Comparison of ENCODE assay signal across 26 cellular contexts in genomic region chr3:125605771-125606170, GRCh38.
"Had no signal": no experiment of that assay in that cellular context is flagged by ENCODE, and none has a peak within 500 bp of the region (broad histone marks: within the 10 kb centered on the region; RNA-seq: fewer than 3 reads in every experiment).

No MANE protein-coding gene starts in this region.

- H3K36me3 ChIP-seq: adrenal gland, cardiac muscle cell, colonic mucosa, heart right ventricle, sigmoid colon, stomach, thyroid gland, upper lobe of left lung, vagina had no signal

- H3K27me3 ChIP-seq: adrenal gland, body of pancreas, cardiac muscle cell, colonic mucosa, heart right ventricle, sigmoid colon, stomach, thyroid gland, upper lobe of left lung, vagina had no signal

- H3K4me3 ChIP-seq: adrenal gland, body of pancreas, cardiac muscle cell, colonic mucosa, heart right ventricle, mucosa of descending colon, sigmoid colon, smooth muscle cell, stomach, thyroid gland, upper lobe of left lung, vagina had no signal

- H3K9me3 ChIP-seq: adrenal gland, body of pancreas, colonic mucosa, mucosa of descending colon, sigmoid colon, stomach, thyroid gland, upper lobe of left lung, vagina had no signal

- ATAC-seq: body of pancreas; heart right ventricle; left ventricle myocardium superior; mucosa of descending colon; natural killer cell treated with Interleukin-12 subunit alpha and Interleukin-12 subunit beta and Interleukin-15 and Interleukin-18, amount 100 ng/mL, for 72 hours; stimulated activated naive B cell treated with anti-CD40 and anti-IgM and Interleukin-4, amounts not matched to agents 10 μg/mL and 1 μg/mL and 100 μg/mL, for 72 hours had no signal

- H3K27ac ChIP-seq: adrenal gland, body of pancreas, cardiac muscle cell, colonic mucosa, heart right ventricle, sigmoid colon, stomach, thyroid gland, upper lobe of left lung, vagina had no signal

- H3K4me2 ChIP-seq: smooth muscle cell had no signal

- H3K4me1 ChIP-seq: body of pancreas, colonic mucosa, heart right ventricle, upper lobe of left lung, vagina had no signal

- DNase-seq: activated CD4-positive, alpha-beta T cell treated with anti-CD3 and anti-CD28 coated beads for 4 hours; activated CD4-positive, alpha-beta T cell treated with anti-CD3 and anti-CD28 coated beads, Interleukin-2, amount 50 U/mL, for 4 hours; activated CD8-positive, alpha-beta memory T cell treated with anti-CD3 and anti-CD28 coated beads for 24 hours; activated effector memory CD4-positive, alpha-beta T cell treated with Interleukin-2 at 50 U/mL for 16 hours; activated naive CD4-positive, alpha-beta T cell treated with Interleukin-2 at 50 U/mL for 16 hours; adrenal gland; aorta; body of pancreas; cerebellar nuclear complex; colonic mucosa; effector memory CD4-positive, alpha-beta T cell; foreskin fibroblast; heart right ventricle; left ventricle myocardium superior; mucosa of descending colon; sigmoid colon; stimulated activated CD4-positive, alpha-beta T cell treated with anti-CD3 and anti-CD28 coated beads, Interleukin-2, amount 100 ng/mL, for 24 hours; stimulated activated naive B cell treated with anti-CD40 and anti-IgM and Interleukin-4, amounts not matched to agents 10 μg/mL and 1 μg/mL and 100 μg/mL, for 72 hours; stomach; T-helper 1 cell; thyroid gland; upper lobe of left lung had no signal
